ENCODE assay signal across 1 cellular context in genomic region chr18:8702668-8703067, GRCh38.
A peak's percentile ranks its signal among the peaks of the same experiment; 100 is the strongest.
TF ChIP-seq lines count a peak whose summit lies in the region.

No MANE protein-coding gene starts in this region.

TF ChIP-seq in K562, 482 proteins besides CTCF, POLR2A, EP300 and RAD21 (continued from another document):
- TF ChIP-seq RBM25 (IDR thresholded peaks at IDR 0.05; ENCODE audit: low read depth, low read length, severe bottlenecking) (peak; percentile 55), ESRRB (CRISPR knock-in tag; IDR thresholded peaks at IDR 0.05; ENCODE audit: borderline replicate concordance) (no peak), STAT6 (CRISPR knock-in tag; IDR thresholded peaks at IDR 0.05) (no peak)
